ENCODE assay signal across 17 cellular contexts in the genomic region with DNA sequence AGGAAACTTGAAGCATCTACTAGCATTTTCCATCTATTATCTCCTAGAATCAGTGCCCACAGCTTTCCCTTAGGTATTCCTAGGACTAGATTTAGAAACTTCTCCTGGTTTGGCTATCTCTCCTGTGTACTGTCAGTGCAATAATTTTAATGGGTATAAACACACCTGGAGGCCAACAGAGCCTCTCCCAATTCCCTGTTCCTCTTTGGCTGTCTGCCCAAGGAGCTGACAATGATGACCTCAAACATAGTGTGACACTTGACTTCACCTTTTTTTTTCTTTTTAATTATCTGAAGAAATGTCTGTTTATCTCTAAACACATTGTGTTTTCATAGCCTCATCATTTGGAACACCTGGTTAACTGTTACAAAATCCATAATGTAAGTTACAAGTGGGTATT.
"Had no signal": no experiment of that assay in that cellular context is flagged by ENCODE, and none has a peak within 500 bp of the region (broad histone marks: within the 10 kb centered on the region; RNA-seq: fewer than 3 reads in every experiment).

No MANE protein-coding gene starts in this region.

- H3K27me3 ChIP-seq: hepatocyte, neutrophil, pancreas, sigmoid colon had no signal

- H3K4me3 ChIP-seq: hepatocyte, pancreas, sigmoid colon had no signal

- H3K27ac Mint-ChIP-seq: activated CD4-positive, alpha-beta T cell treated with anti-CD3 and anti-CD28 coated beads, Interleukin-2, amount 10 ng/mL, durations not matched to agents 24 days and 14 days; activated CD8-positive, alpha-beta T cell treated with anti-CD3 and anti-CD28 coated beads, Interleukin-2, amount 10 ng/mL, durations not matched to agents 7 days and 5 days; activated naive CD4-positive, alpha-beta T cell treated with anti-CD3 and anti-CD28 coated beads, Interleukin-2, amount 10 ng/mL, durations not matched to agents 7 days and 5 days; activated T-cell treated with anti-CD3 and anti-CD28 coated beads, Interleukin-2, amount 50 U/mL, for 24 hours; natural killer cell treated with Interleukin-12 subunit alpha and Interleukin-12 subunit beta and Interleukin-15 and Interleukin-18, amount 100 ng/mL, for 72 hours; stimulated activated effector memory CD8-positive, alpha-beta T cell treated with anti-CD3 and anti-CD28 coated beads, Interleukin-12 subunit alpha, Interleukin-12 subunit beta, amount 100 ng/mL, for 72 hours had no signal

- H3K4me3 Mint-ChIP-seq: activated CD4-positive, alpha-beta T cell treated with anti-CD3 and anti-CD28 coated beads, Interleukin-2, amount 10 ng/mL, durations not matched to agents 24 days and 14 days; activated CD8-positive, alpha-beta T cell treated with anti-CD3 and anti-CD28 coated beads, Interleukin-2, amount 10 ng/mL, durations not matched to agents 7 days and 5 days; activated naive CD4-positive, alpha-beta T cell treated with anti-CD3 and anti-CD28 coated beads, Interleukin-2, amount 10 ng/mL, durations not matched to agents 7 days and 5 days; activated T-cell treated with anti-CD3 and anti-CD28 coated beads, Interleukin-2, amount 50 U/mL, for 24 hours; natural killer cell treated with Interleukin-12 subunit alpha and Interleukin-12 subunit beta and Interleukin-15 and Interleukin-18, amount 100 ng/mL, for 72 hours; stimulated activated effector memory CD8-positive, alpha-beta T cell treated with anti-CD3 and anti-CD28 coated beads, Interleukin-12 subunit alpha, Interleukin-12 subunit beta, amount 100 ng/mL, for 72 hours had no signal

- DNase-seq: activated CD4-positive, alpha-beta T cell treated with anti-CD3 and anti-CD28 coated beads, Interleukin-2, amount 10 ng/mL, durations not matched to agents 24 days and 14 days; activated CD8-positive, alpha-beta T cell treated with anti-CD3 and anti-CD28 coated beads, Interleukin-2, amount 10 ng/mL, durations not matched to agents 7 days and 5 days; activated effector memory CD4-positive, alpha-beta T cell treated with Interleukin-2 at 50 U/mL for 16 hours; activated naive CD4-positive, alpha-beta T cell treated with anti-CD3 and anti-CD28 coated beads, Interleukin-2, amount 10 ng/mL, durations not matched to agents 7 days and 5 days; activated T-cell treated with anti-CD3 and anti-CD28 coated beads, Interleukin-2, amount 50 U/mL, for 24 hours; aorta; dermis blood vessel endothelial cell; effector memory CD4-positive, alpha-beta T cell; pancreas; sigmoid colon; stimulated activated CD4-positive, alpha-beta T cell treated with anti-CD3 and anti-CD28 coated beads, Interleukin-4, amount 100 ng/mL, for 24 hours; T-helper 1 cell; T1000 had no signal

- H3K36me3 ChIP-seq: neutrophil, pancreas, sigmoid colon had no signal

- H3K4me1 ChIP-seq: sigmoid colon had no signal

- H3K9me3 ChIP-seq: neutrophil, pancreas, sigmoid colon had no signal

- H3K36me3 Mint-ChIP-seq: activated naive CD4-positive, alpha-beta T cell treated with anti-CD3 and anti-CD28 coated beads, Interleukin-2, amount 10 ng/mL, durations not matched to agents 7 days and 5 days; natural killer cell treated with Interleukin-12 subunit alpha and Interleukin-12 subunit beta and Interleukin-15 and Interleukin-18, amount 100 ng/mL, for 72 hours; stimulated activated effector memory CD8-positive, alpha-beta T cell treated with anti-CD3 and anti-CD28 coated beads, Interleukin-12 subunit alpha, Interleukin-12 subunit beta, amount 100 ng/mL, for 72 hours had no signal

- ATAC-seq: activated CD8-positive, alpha-beta T cell treated with anti-CD3 and anti-CD28 coated beads, Interleukin-2, amount 10 ng/mL, durations not matched to agents 7 days and 5 days; natural killer cell treated with Interleukin-12 subunit alpha and Interleukin-12 subunit beta and Interleukin-15 and Interleukin-18, amount 100 ng/mL, for 72 hours; stimulated activated effector memory CD8-positive, alpha-beta T cell treated with anti-CD3 and anti-CD28 coated beads, Interleukin-12 subunit alpha, Interleukin-12 subunit beta, amount 100 ng/mL, for 72 hours had no signal

- H3K9me3 Mint-ChIP-seq: activated CD4-positive, alpha-beta T cell treated with anti-CD3 and anti-CD28 coated beads, Interleukin-2, amount 10 ng/mL, durations not matched to agents 24 days and 14 days; activated naive CD4-positive, alpha-beta T cell treated with anti-CD3 and anti-CD28 coated beads, Interleukin-2, amount 10 ng/mL, durations not matched to agents 7 days and 5 days; activated T-cell treated with anti-CD3 and anti-CD28 coated beads, Interleukin-2, amount 50 U/mL, for 24 hours; stimulated activated effector memory CD8-positive, alpha-beta T cell treated with anti-CD3 and anti-CD28 coated beads, Interleukin-12 subunit alpha, Interleukin-12 subunit beta, amount 100 ng/mL, for 72 hours had no signal

- H3K27me3 Mint-ChIP-seq: activated naive CD4-positive, alpha-beta T cell treated with anti-CD3 and anti-CD28 coated beads, Interleukin-2, amount 10 ng/mL, durations not matched to agents 7 days and 5 days; natural killer cell treated with Interleukin-12 subunit alpha and Interleukin-12 subunit beta and Interleukin-15 and Interleukin-18, amount 100 ng/mL, for 72 hours had no signal

- H3K4me2 ChIP-seq: hepatocyte had no signal

- H3K4me1 Mint-ChIP-seq: activated CD4-positive, alpha-beta T cell treated with anti-CD3 and anti-CD28 coated beads, Interleukin-2, amount 10 ng/mL, durations not matched to agents 24 days and 14 days; activated naive CD4-positive, alpha-beta T cell treated with anti-CD3 and anti-CD28 coated beads, Interleukin-2, amount 10 ng/mL, durations not matched to agents 7 days and 5 days; stimulated activated effector memory CD8-positive, alpha-beta T cell treated with anti-CD3 and anti-CD28 coated beads, Interleukin-12 subunit alpha, Interleukin-12 subunit beta, amount 100 ng/mL, for 72 hours had no signal

- H3K27ac ChIP-seq: hepatocyte, neutrophil, sigmoid colon had no signal

- H3K79me2 ChIP-seq: hepatocyte had no signal

- H2AFZ ChIP-seq: hepatocyte had no signal
